Comparison of ENCODE assay signal across 30 cellular contexts in genomic region chr3:164049836-164050235, GRCh38.
"Had no signal": no experiment of that assay in that cellular context is flagged by ENCODE, and none has a peak within 500 bp of the region (broad histone marks: within the 10 kb centered on the region; RNA-seq: fewer than 3 reads in every experiment).

No MANE protein-coding gene starts in this region.

- H3K4me3 ChIP-seq: body of pancreas, esophagus muscularis mucosa, gastrocnemius medialis, heart left ventricle had no signal

- H3K36me3 ChIP-seq: esophagus muscularis mucosa, gastrocnemius medialis, heart left ventricle, WERI-Rb-1 had no signal

- H3K9me3 ChIP-seq: body of pancreas, esophagus muscularis mucosa, gastrocnemius medialis, heart left ventricle had no signal

- ATAC-seq: activated CD4-positive, CD25-positive, alpha-beta regulatory T cell treated with anti-CD3 and anti-CD28 coated beads, Interleukin-2, amount 50 U/mL, for 24 hours; activated CD8-positive, alpha-beta T cell treated with anti-CD3 and anti-CD28 coated beads for 36 hours; activated T-cell treated with anti-CD3 and anti-CD28 coated beads, Interleukin-2, amount 50 U/mL, for 4 hours; activated T-helper 17 cell treated with anti-CD3 and anti-CD28 coated beads, Interleukin-2, amount 50 U/mL, for 72 hours; body of pancreas; effector memory CD8-positive, alpha-beta T cell; foreskin keratinocyte; gastrocnemius medialis; heart left ventricle; T-helper 17 cell had no signal

- DNase-seq: activated B cell treated with CpG ODN at 0.5 μM for 24 hours; activated CD4-positive, alpha-beta T cell treated with anti-CD3 and anti-CD28 coated beads for 48 hours; activated CD4-positive, alpha-beta T cell treated with anti-CD3 and anti-CD28 coated beads, Interleukin-2, amount 50 U/mL, for 1 hour; activated CD4-positive, alpha-beta T cell treated with anti-CD3 and anti-CD28 coated beads, Interleukin-2, amount 50 U/mL, for 48 hours; activated CD8-positive, alpha-beta memory T cell treated with anti-CD3 and anti-CD28 coated beads for 24 hours; activated CD8-positive, alpha-beta T cell treated with anti-CD3 and anti-CD28 coated beads for 36 hours; activated effector memory CD4-positive, alpha-beta T cell treated with Interleukin-2 at 50 U/mL for 16 hours; activated gamma-delta T cell treated with Interleukin-2 at 50 U/mL for 16 hours; activated naive CD4-positive, alpha-beta T cell treated with anti-CD3 and anti-CD28 coated beads, Interleukin-2, amount 50 U/mL, for 16 hours; activated naive CD4-positive, alpha-beta T cell treated with Interleukin-2 at 50 U/mL for 16 hours; activated T-cell treated with anti-CD3 and anti-CD28 coated beads, Interleukin-2, amount 50 U/mL, for 4 hours; amygdala; aorta; body of pancreas; cortex of kidney; dermis blood vessel endothelial cell; effector CD4-positive, alpha-beta T cell; effector memory CD8-positive, alpha-beta T cell; erythroblast; foreskin keratinocyte; gastrocnemius medialis; glutamatergic neuron; heart left ventricle; T-helper 1 cell; T-helper 17 cell; T1000; WERI-Rb-1 had no signal

- H3K4me1 ChIP-seq: body of pancreas, esophagus muscularis mucosa, foreskin keratinocyte, gastrocnemius medialis, heart left ventricle had no signal
